In the genomic region with DNA sequence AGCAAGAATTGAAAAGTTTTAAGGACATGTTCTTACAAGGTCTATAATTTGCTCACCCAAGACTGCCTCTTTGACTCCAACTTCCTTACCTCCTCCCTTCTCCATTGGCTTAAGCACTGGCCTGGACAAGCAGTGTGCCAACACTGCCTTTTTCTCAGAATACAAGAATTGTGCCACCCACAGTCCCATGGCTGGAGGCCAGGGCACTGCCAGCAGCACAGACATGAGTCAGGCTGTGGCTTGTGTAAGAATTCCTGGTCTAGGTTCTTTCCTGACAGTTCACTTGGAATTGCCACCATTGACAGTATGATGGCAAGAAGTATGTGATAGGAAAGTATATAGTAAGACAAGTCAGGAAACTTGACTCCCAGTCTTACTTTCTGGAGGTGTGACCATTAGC, we compare ENCODE assay signal across 9 cellular contexts.
A peak's percentile ranks its signal among the peaks of the same experiment; 100 is the strongest.
DNase-seq lines count a peak whose midpoint lies in the region; ATAC-seq and TF ChIP-seq lines count a peak whose summit lies in the region.
"Had no signal": no experiment of that assay in that cellular context is flagged by ENCODE, and none has a peak within 500 bp of the region (broad histone marks: within the 10 kb centered on the region; RNA-seq: fewer than 3 reads in every experiment).

No MANE protein-coding gene starts in this region.

- ATAC-seq in mucosa of descending colon: peak; percentile 83
- no peak for ATAC-seq in HG03175 (IDR thresholded peaks at IDR 0.05; ENCODE audit: unreplicated experiment)
- no peak for ATAC-seq in GM21447 (IDR thresholded peaks at IDR 0.05; ENCODE audit: unreplicated experiment)

- H3K27ac ChIP-seq in epithelial cell of prostate (peak overlapping the region; percentile 63), SJCRH30 (no peak overlapping the region)

- DNase-seq in A172 (ENCODE audit: low spot score) (peak; percentile 88), NCI-H446 treated with DMSO at 0.1 percent for 48 hours (lab: John Stamatoyannopoulos, UW) (peak; percentile 25), epithelial cell of prostate (ENCODE audit: low read depth, low spot score) (peak; percentile 96), mucosa of descending colon (peak in 1 of 3 donors; percentile 73), SJCRH30 (no peak)
- DNase-seq in activated CD8-positive, alpha-beta memory T cell treated with anti-CD3 and anti-CD28 coated beads, Interleukin-2, amount 50 U/mL, for 48 hours: no peak
- DNase-seq: NCI-H1092 treated with DMSO at 0.1 percent for 48 hours had no signal

- TF ChIP-seq CTCF in mucosa of descending colon (IDR thresholded peaks at IDR 0.05): no peak

- H3K4me3 ChIP-seq in mucosa of descending colon (no peak overlapping the region), SJCRH30 (no peak overlapping the region)

- intact Hi-C loops in mucosa of descending colon (cut with DNase I, micrococcal nuclease): no loop called here

- H3K4me1 ChIP-seq in mucosa of descending colon (ENCODE audit: low read depth) (peaks cover 6% of the 10 kb centered on the region), SJCRH30 (peaks cover 4% of the 10 kb centered on the region)

- no peaks in the 10 kb centered on the region for H3K27me3 ChIP-seq in SJCRH30

- H3K9me3 ChIP-seq in mucosa of descending colon: no peaks in the 10 kb centered on the region
- H3K9me3 ChIP-seq in SJCRH30 (replicated peaks): no peaks in the 10 kb centered on the region

- H3K36me3 ChIP-seq in mucosa of descending colon (ENCODE audit: low read depth): no peaks in the 10 kb centered on the region
- no peaks in the 10 kb centered on the region for H3K36me3 ChIP-seq in SJCRH30

Comparison
In these comparisons a context has a peak if more than half of its experiments do, and no peak if none do; other contexts are left out.
1. DNase-seq: peak in A172 (single experiment), NCI-H446 treated with DMSO at 0.1 percent for 48 hours (single experiment) and epithelial cell of prostate (single experiment); none in activated CD8-positive, alpha-beta memory T cell treated with anti-CD3 and anti-CD28 coated beads, Interleukin-2, amount 50 U/mL, for 48 hours (single experiment) and SJCRH30 (0 of 2).